ENCODE assay signal across 17 cellular contexts in genomic region chr1:1165485-1165884, GRCh38. TPM values are rescaled to one million over a fixed set of nuclear protein-coding genes. Genes with fewer than 3 reads are reported as not detected.
DNase-seq lines count a peak whose midpoint lies in the region; ATAC-seq, FAIRE-seq and TF ChIP-seq lines count a peak whose summit lies in the region.
"Had no signal": no experiment of that assay in that cellular context is flagged by ENCODE, and none has a peak within 500 bp of the region (broad histone marks: within the 10 kb centered on the region; RNA-seq: fewer than 3 reads in every experiment).

No MANE protein-coding gene starts in this region.

- no peak for TF ChIP-seq CTCF in HepG2 (CRISPR knock-in tag; IDR thresholded peaks at IDR 0.05)
- TF ChIP-seq CTCF in right lobe of liver (IDR thresholded peaks at IDR 0.05): no peak
- TF ChIP-seq CTCF in endodermal cell (conservative IDR thresholded peaks at IDR 0.05): no peak
- TF ChIP-seq CTCF in neural crest cell (conservative IDR thresholded peaks at IDR 0.05): no peak

- FAIRE-seq in HepG2 (lab: Jason Lieb, UNC): no peak

- H3K79me2 ChIP-seq in HepG2 (ENCODE audit: insufficient read depth, low read length): no peaks in the 10 kb centered on the region

- no peaks in the 10 kb centered on the region for H3K36me3 Mint-ChIP-seq in endodermal cell (ENCODE audit: low read depth)
- H3K36me3 Mint-ChIP-seq in neural crest cell (ENCODE audit: low read depth): no peaks in the 10 kb centered on the region
- H3K36me3 Mint-ChIP-seq: activated CD4-positive, alpha-beta memory T cell treated with anti-CD3 and anti-CD28 coated beads for 36 hours; naive thymus-derived CD4-positive, alpha-beta T cell had no signal

- DNase-seq in HepG2 (ENCODE audit: low spot score) (no peak), right lobe of liver (no peak), endodermal cell (no peak), neural crest cell (ENCODE audit: low read depth, low spot score) (no peak), UCSD-AML1 (lab: John Stamatoyannopoulos, UW; ENCODE audit: unreplicated experiment) (no peak), HuH-7 (ENCODE audit: low spot score) (no peak)
- DNase-seq: activated CD4-positive, alpha-beta memory T cell treated with anti-CD3 and anti-CD28 coated beads for 36 hours; activated effector memory CD4-positive, alpha-beta T cell treated with anti-CD3 and anti-CD28 coated beads, Interleukin-2, amount 50 U/mL, for 16 hours; effector memory CD4-positive, alpha-beta T cell; left colon; NCI-H1105; T-helper 9 cell; testis had no signal

- peak overlapping the region; percentile 63 for H3K9ac ChIP-seq in HepG2 (ENCODE audit: insufficient read depth, low read depth, low read length)
- no peak overlapping the region for H3K9ac ChIP-seq in endodermal cell (ENCODE audit: extremely low read depth, low read length, poor library complexity, severe bottlenecking)

- no peak for TF ChIP-seq EP300 in HepG2 (IDR thresholded peaks at IDR 0.05; ENCODE audit: low read depth in 2 of 2, low read length in 2 of 2)
- TF ChIP-seq EP300 in HepG2 (CRISPR knock-in tag; IDR thresholded peaks at IDR 0.05; ENCODE audit: borderline replicate concordance): no peak

- no peak for TF ChIP-seq RAD21 in HepG2 (CRISPR knock-in tag; IDR thresholded peaks at IDR 0.05)

- H4K20me1 ChIP-seq in HepG2 (ENCODE audit: insufficient read depth, low read length): no peaks in the 10 kb centered on the region

- no peak overlapping the region for H2AFZ ChIP-seq in HepG2 (ENCODE audit: low read length)

- POLR2A ChIA-PET in HepG2 (lab: Yijun Ruan, JAX): interaction anchor here (1.4 to 7.4 kb wide), 12 partner anchors 9 to 159 kb away, joined by 4 to 93 read pairs (median 7); partner anchors contain the start of genes AGRN and SDF4

- H3K9me3 ChIP-seq in HepG2 (ENCODE audit: low read length) (no peaks in the 10 kb centered on the region), right lobe of liver (no peaks in the 10 kb centered on the region), endodermal cell (ENCODE audit: control insufficient read depth, low read length) (no peaks in the 10 kb centered on the region)
- H3K9me3 ChIP-seq: testis had no signal

- ATAC-seq in HepG2: peak; percentile 5; the same call in 1 of the 3 replicates
- no peak for ATAC-seq in right lobe of liver
- no peak for ATAC-seq in HG03354 (IDR thresholded peaks at IDR 0.05; ENCODE audit: poor library complexity, severe bottlenecking, unreplicated experiment)
- ATAC-seq in GM18520 (IDR thresholded peaks at IDR 0.05; ENCODE audit: unreplicated experiment): no peak
- ATAC-seq: Right ventricle myocardium inferior had no signal

- no peak overlapping the region for H3K27ac Mint-ChIP-seq in endodermal cell
- no peak overlapping the region for H3K27ac Mint-ChIP-seq in neural crest cell (ENCODE audit: unreplicated experiment)
- H3K27ac Mint-ChIP-seq: activated CD4-positive, alpha-beta memory T cell treated with anti-CD3 and anti-CD28 coated beads for 36 hours had no signal

- peak overlapping the region; percentile 47 to 68 (median 67) for H3K4me3 ChIP-seq in HepG2 (replicated peaks in 1 of 3; ENCODE audit: insufficient read depth in 1 of 3, low read depth in 2 of 3, low read length in 3 of 3)
- H3K4me3 ChIP-seq in right lobe of liver: no peak overlapping the region
- H3K4me3 ChIP-seq in endodermal cell (ENCODE audit: low read length): no peak overlapping the region
- H3K4me3 ChIP-seq: testis had no signal

- H3K4me1 ChIP-seq in HepG2 (ENCODE audit: insufficient read depth, low read length): peaks cover 56% of the 10 kb centered on the region
- H3K4me1 ChIP-seq in right lobe of liver: no peaks in the 10 kb centered on the region
- no peaks in the 10 kb centered on the region for H3K4me1 ChIP-seq in endodermal cell (ENCODE audit: control insufficient read depth, insufficient read depth, low read length)
- H3K4me1 ChIP-seq: testis had no signal

- BruUV-seq in HepG2 (replicated peaks; lab: Mats Ljungman, UMichigan): no TSS peak

- H3K4me3 Mint-ChIP-seq in endodermal cell (peak overlapping the region; percentile 60), neural crest cell (peak overlapping the region; percentile 38)
- H3K4me3 Mint-ChIP-seq: activated CD4-positive, alpha-beta memory T cell treated with anti-CD3 and anti-CD28 coated beads for 36 hours had no signal

- no peak for TF ChIP-seq POLR2A in HepG2 (IDR thresholded peaks at IDR 0.05; ENCODE audit: insufficient read depth in 1 of 2, low read depth in 2 of 2, low read length in 2 of 2)
- no peak for TF ChIP-seq POLR2A in right lobe of liver (IDR thresholded peaks at IDR 0.05)

- H3K27me3 ChIP-seq in HepG2 (ENCODE audit: control insufficient read depth in 1 of 2, insufficient read depth in 2 of 2, low read length in 2 of 2): no peaks in the 10 kb centered on the region
- no peaks in the 10 kb centered on the region for H3K27me3 ChIP-seq in right lobe of liver
- H3K27me3 ChIP-seq in endodermal cell (ENCODE audit: control insufficient read depth, insufficient read depth, low read length, poor library complexity, severe bottlenecking): no peaks in the 10 kb centered on the region
- H3K27me3 ChIP-seq: testis had no signal

- 16% methylated on average over 6 of the region's 12 CpGs for WGBS in HepG2 (ENCODE audit: low lambda C conversion rate)
- 60% methylated on average over 3 of the region's 12 CpGs for WGBS in right lobe of liver (ENCODE audit: insufficient coverage, low coverage, low lambda C conversion rate, missing lambda C conversion rate)
- WGBS in endodermal cell (ENCODE audit: insufficient coverage in 1 of 2, insufficient read length in 1 of 2), 2 experiments: 86 to 94% methylated on average over 4 to 12 of the region's 12 CpGs

- peaks cover 7% of the 10 kb centered on the region for H3K4me1 Mint-ChIP-seq in endodermal cell
- peaks cover 16% of the 10 kb centered on the region for H3K4me1 Mint-ChIP-seq in neural crest cell

- H3K27ac ChIP-seq in HepG2 (ENCODE audit: extremely low read length, insufficient read depth, low read length) (peak overlapping the region; percentile 25), right lobe of liver (no peak overlapping the region), endodermal cell (ENCODE audit: low read depth, low read length) (no peak overlapping the region)
- H3K27ac ChIP-seq: testis had no signal

- intact Hi-C loops in HepG2 (cut with micrococcal nuclease; ENCODE audit: unreplicated experiment) (no loop called here), right lobe of liver (cut with DNase I) (no loop called here)

- no peaks in the 10 kb centered on the region for H3K36me3 ChIP-seq in HepG2 (replicated peaks in 1 of 2; ENCODE audit: control insufficient read depth in 1 of 2, insufficient read depth in 2 of 2, low read length in 2 of 2)
- no peaks in the 10 kb centered on the region for H3K36me3 ChIP-seq in right lobe of liver
- H3K36me3 ChIP-seq in endodermal cell (ENCODE audit: control insufficient read depth, insufficient read depth, low read length): no peaks in the 10 kb centered on the region

- in situ Hi-C loops in HepG2 (cut with HindIII; ENCODE audit: extremely low pct_ligation_motif_present, low pct_unique_long_range_greater_than_20kb): no loop called here

- CTCF ChIA-PET in HepG2 (lab: Yijun Ruan, JAX; ENCODE audit: low intra/inter-chr PET ratio, low total read pairs): no interaction called here

- peak overlapping the region; percentile 82 for H3K4me2 ChIP-seq in HepG2 (ENCODE audit: low read depth, low read length)

- H3K9me3 Mint-ChIP-seq in endodermal cell: no peaks in the 10 kb centered on the region
- no peaks in the 10 kb centered on the region for H3K9me3 Mint-ChIP-seq in neural crest cell
- H3K9me3 Mint-ChIP-seq: activated CD4-positive, alpha-beta memory T cell treated with anti-CD3 and anti-CD28 coated beads for 36 hours; naive thymus-derived CD4-positive, alpha-beta T cell had no signal

- H3K27me3 Mint-ChIP-seq in endodermal cell (ENCODE audit: insufficient read depth) (peaks cover 7% of the 10 kb centered on the region), neural crest cell (ENCODE audit: low read depth) (peaks cover 27% of the 10 kb centered on the region)

RNA-seq across cellular contexts. Expression of gene TTLL10, which starts 8.2 kb away (rescaled TPM):
- total RNA-seq in HepG2 (2016; rRNA removed; fragmentation: Illumina TruSeq; extraction: Trizol): not detected in 2 replicates
- not detected in 2 replicates for total RNA-seq in HepG2 (2016; cell fraction: cytosol; rRNA removed; fragmentation: Illumina TruSeq; extraction: Trizol; ENCODE audit: low read depth)
- total RNA-seq in HepG2 (2016; cell fraction: insoluble cytoplasmic fraction; rRNA removed; fragmentation: Illumina TruSeq; extraction: Trizol): not detected in 2 replicates
- total RNA-seq in HepG2 (2016; cell fraction: membrane; rRNA removed; fragmentation: Illumina TruSeq; extraction: Trizol): not detected in 2 replicates
- not detected in 2 replicates for total RNA-seq in HepG2 (2016; cell fraction: nucleus; rRNA removed; fragmentation: Illumina TruSeq; extraction: Trizol)
- polyA plus RNA-seq in HepG2 (2011; rRNA removed): not detected in 2 replicates
- 0.06 and 0.08 TPM in 2 replicates for polyA plus RNA-seq in HepG2 (2011; cell fraction: cytosol; rRNA removed)
- 0.24 and 0.48 TPM in 2 replicates for polyA plus RNA-seq in HepG2 (2011; cell fraction: nucleus; rRNA removed)
- polyA plus RNA-seq in HepG2 (2012): 0.07 TPM in 1 of 2 replicates, not detected in the other
- not detected in 2 replicates for polyA plus RNA-seq in HepG2 (2016; cell fraction: cytosol; fragmentation: Illumina TruSeq; extraction: Trizol; ENCODE audit: low read depth)
- polyA plus RNA-seq in HepG2 (2016; cell fraction: insoluble cytoplasmic fraction; fragmentation: Illumina TruSeq; extraction: Trizol; ENCODE audit: low read depth): not detected in 2 replicates
- polyA plus RNA-seq in HepG2 (2016; cell fraction: membrane; fragmentation: Illumina TruSeq; extraction: Trizol; ENCODE audit: low read depth): not detected in 2 replicates
- not detected in 2 replicates for polyA plus RNA-seq in HepG2 (2016; cell fraction: nucleus; fragmentation: Illumina TruSeq; extraction: Trizol; ENCODE audit: insufficient read depth, low read depth)
- polyA minus RNA-seq in HepG2 (2011; rRNA and poly(A)+ RNA removed; ENCODE audit: low replicate concordance): 0.18 TPM in 1 of 2 replicates, not detected in the other
- polyA minus RNA-seq in HepG2 (2011; cell fraction: cytosol; rRNA and poly(A)+ RNA removed): not detected in 2 replicates
- not detected in 2 replicates for polyA minus RNA-seq in HepG2 (2011; cell fraction: nucleus; rRNA and poly(A)+ RNA removed)
- not detected for total RNA-seq in right lobe of liver
- 1 to 10 TPM in 1 of 2 donors, under 1 TPM in 1; 0.93 to 1.2 TPM for total RNA-seq in endodermal cell
- 1.1 TPM for polyA plus RNA-seq in endodermal cell (2013, experiment 1 of 2)
- polyA plus RNA-seq in endodermal cell (2013, experiment 2 of 2): 0.21 TPM
- total RNA-seq in neural crest cell: not detected in 2 replicates
- total RNA-seq: activated CD4-positive, alpha-beta memory T cell treated with anti-CD3 and anti-CD28 coated beads for 36 hours had no signal
- polyA plus RNA-seq: naive thymus-derived CD4-positive, alpha-beta T cell had no signal

RNA-seq across cellular contexts. Expression of gene TNFRSF18, which starts 40.9 kb away (rescaled TPM):
- not detected in 2 replicates for total RNA-seq in HepG2 (2016; rRNA removed; fragmentation: Illumina TruSeq; extraction: Trizol)
- not detected in 2 replicates for total RNA-seq in HepG2 (2016; cell fraction: cytosol; rRNA removed; fragmentation: Illumina TruSeq; extraction: Trizol; ENCODE audit: low read depth)
- total RNA-seq in HepG2 (2016; cell fraction: insoluble cytoplasmic fraction; rRNA removed; fragmentation: Illumina TruSeq; extraction: Trizol): not detected in 2 replicates
- not detected in 2 replicates for total RNA-seq in HepG2 (2016; cell fraction: membrane; rRNA removed; fragmentation: Illumina TruSeq; extraction: Trizol)
- not detected in 2 replicates for total RNA-seq in HepG2 (2016; cell fraction: nucleus; rRNA removed; fragmentation: Illumina TruSeq; extraction: Trizol)
- not detected in 2 replicates for polyA plus RNA-seq in HepG2 (2011; rRNA removed)
- polyA plus RNA-seq in HepG2 (2011; cell fraction: cytosol; rRNA removed): not detected in 2 replicates
- 0.19 TPM in 1 of 2 replicates, not detected in the other for polyA plus RNA-seq in HepG2 (2011; cell fraction: nucleus; rRNA removed)
- polyA plus RNA-seq in HepG2 (2012): not detected in 2 replicates
- not detected in 2 replicates for polyA plus RNA-seq in HepG2 (2016; cell fraction: cytosol; fragmentation: Illumina TruSeq; extraction: Trizol; ENCODE audit: low read depth)
- not detected in 2 replicates for polyA plus RNA-seq in HepG2 (2016; cell fraction: insoluble cytoplasmic fraction; fragmentation: Illumina TruSeq; extraction: Trizol; ENCODE audit: low read depth)
- polyA plus RNA-seq in HepG2 (2016; cell fraction: membrane; fragmentation: Illumina TruSeq; extraction: Trizol; ENCODE audit: low read depth): not detected in 2 replicates
- polyA plus RNA-seq in HepG2 (2016; cell fraction: nucleus; fragmentation: Illumina TruSeq; extraction: Trizol; ENCODE audit: insufficient read depth, low read depth): not detected in 2 replicates
- not detected in 2 replicates for polyA minus RNA-seq in HepG2 (2011; rRNA and poly(A)+ RNA removed; ENCODE audit: low replicate concordance)
- polyA minus RNA-seq in HepG2 (2011; cell fraction: cytosol; rRNA and poly(A)+ RNA removed): not detected in 2 replicates
- polyA minus RNA-seq in HepG2 (2011; cell fraction: nucleus; rRNA and poly(A)+ RNA removed): not detected in 2 replicates
- under 1 TPM in 2 of 6 experiments, not detected in 4; 0.24 to 0.27 TPM for total RNA-seq in right lobe of liver
- 1 to 10 TPM in 1 of 2 donors, under 1 TPM in 1; 0.95 to 1.7 TPM for total RNA-seq in endodermal cell
- not detected for polyA plus RNA-seq in endodermal cell (2013, experiment 1 of 2)
- 0.25 TPM for polyA plus RNA-seq in endodermal cell (2013, experiment 2 of 2)
- not detected in 2 replicates for total RNA-seq in neural crest cell
- total RNA-seq: Right ventricle myocardium inferior, testis had no signal

RNA-seq across cellular contexts. Expression of gene TNFRSF4, which starts 48.5 kb away (rescaled TPM):
- total RNA-seq in HepG2 (2016; rRNA removed; fragmentation: Illumina TruSeq; extraction: Trizol) (not detected in 2 replicates), right lobe of liver (under 1 TPM in 4 of 6 experiments, not detected in 2; 0.20 to 0.99 (median 0.28) TPM), endodermal cell (under 1 TPM in 1 of 2 donors, not detected in 1; 0.20 TPM), neural crest cell (0.19 and 0.20 TPM in 2 replicates)
- not detected in 2 replicates for total RNA-seq in HepG2 (2016; cell fraction: cytosol; rRNA removed; fragmentation: Illumina TruSeq; extraction: Trizol; ENCODE audit: low read depth)
- not detected in 2 replicates for total RNA-seq in HepG2 (2016; cell fraction: insoluble cytoplasmic fraction; rRNA removed; fragmentation: Illumina TruSeq; extraction: Trizol)
- total RNA-seq in HepG2 (2016; cell fraction: membrane; rRNA removed; fragmentation: Illumina TruSeq; extraction: Trizol): not detected in 2 replicates
- total RNA-seq in HepG2 (2016; cell fraction: nucleus; rRNA removed; fragmentation: Illumina TruSeq; extraction: Trizol): not detected in 2 replicates
- polyA plus RNA-seq in HepG2 (2011; rRNA removed): 0.21 TPM in 1 of 2 replicates, not detected in the other
- 0.03 TPM in 1 of 2 replicates, not detected in the other for polyA plus RNA-seq in HepG2 (2011; cell fraction: cytosol; rRNA removed)
- 0.18 and 0.28 TPM in 2 replicates for polyA plus RNA-seq in HepG2 (2011; cell fraction: nucleus; rRNA removed)
- not detected in 2 replicates for polyA plus RNA-seq in HepG2 (2012)
- not detected in 2 replicates for polyA plus RNA-seq in HepG2 (2016; cell fraction: cytosol; fragmentation: Illumina TruSeq; extraction: Trizol; ENCODE audit: low read depth)
- polyA plus RNA-seq in HepG2 (2016; cell fraction: insoluble cytoplasmic fraction; fragmentation: Illumina TruSeq; extraction: Trizol; ENCODE audit: low read depth): not detected in 2 replicates
- not detected in 2 replicates for polyA plus RNA-seq in HepG2 (2016; cell fraction: membrane; fragmentation: Illumina TruSeq; extraction: Trizol; ENCODE audit: low read depth)
- polyA plus RNA-seq in HepG2 (2016; cell fraction: nucleus; fragmentation: Illumina TruSeq; extraction: Trizol; ENCODE audit: insufficient read depth, low read depth): not detected in 2 replicates
- polyA minus RNA-seq in HepG2 (2011; rRNA and poly(A)+ RNA removed; ENCODE audit: low replicate concordance): not detected in 2 replicates
- polyA minus RNA-seq in HepG2 (2011; cell fraction: cytosol; rRNA and poly(A)+ RNA removed): not detected in 2 replicates
- not detected in 2 replicates for polyA minus RNA-seq in HepG2 (2011; cell fraction: nucleus; rRNA and poly(A)+ RNA removed)
- not detected for polyA plus RNA-seq in endodermal cell (2013, experiment 1 of 2)
- polyA plus RNA-seq in endodermal cell (2013, experiment 2 of 2): not detected

RNA-seq across cellular contexts. Expression of gene C1orf159, which starts 49.6 kb away (rescaled TPM):
- 3.8 and 6.7 TPM in 2 replicates for total RNA-seq in HepG2 (2016; rRNA removed; fragmentation: Illumina TruSeq; extraction: Trizol)
- 6.3 and 6.8 TPM in 2 replicates for total RNA-seq in HepG2 (2016; cell fraction: cytosol; rRNA removed; fragmentation: Illumina TruSeq; extraction: Trizol; ENCODE audit: low read depth)
- total RNA-seq in HepG2 (2016; cell fraction: insoluble cytoplasmic fraction; rRNA removed; fragmentation: Illumina TruSeq; extraction: Trizol): 3.6 and 6.6 TPM in 2 replicates
- total RNA-seq in HepG2 (2016; cell fraction: membrane; rRNA removed; fragmentation: Illumina TruSeq; extraction: Trizol): 7.4 and 7.9 TPM in 2 replicates
- total RNA-seq in HepG2 (2016; cell fraction: nucleus; rRNA removed; fragmentation: Illumina TruSeq; extraction: Trizol): 6.3 and 7.7 TPM in 2 replicates
- 3.8 and 4.2 TPM in 2 replicates for polyA plus RNA-seq in HepG2 (2011; rRNA removed)
- 1.7 and 4.2 TPM in 2 replicates for polyA plus RNA-seq in HepG2 (2011; cell fraction: cytosol; rRNA removed)
- 22.9 and 35.9 TPM in 2 replicates for polyA plus RNA-seq in HepG2 (2011; cell fraction: nucleus; rRNA removed)
- 2.8 and 3.2 TPM in 2 replicates for polyA plus RNA-seq in HepG2 (2012)
- 4.7 and 6.0 TPM in 2 replicates for polyA plus RNA-seq in HepG2 (2016; cell fraction: cytosol; fragmentation: Illumina TruSeq; extraction: Trizol; ENCODE audit: low read depth)
- polyA plus RNA-seq in HepG2 (2016; cell fraction: insoluble cytoplasmic fraction; fragmentation: Illumina TruSeq; extraction: Trizol; ENCODE audit: low read depth): 3.5 and 4.0 TPM in 2 replicates
- polyA plus RNA-seq in HepG2 (2016; cell fraction: membrane; fragmentation: Illumina TruSeq; extraction: Trizol; ENCODE audit: low read depth): 7.0 and 8.1 TPM in 2 replicates
- polyA plus RNA-seq in HepG2 (2016; cell fraction: nucleus; fragmentation: Illumina TruSeq; extraction: Trizol; ENCODE audit: insufficient read depth, low read depth): 19.9 and 20.1 TPM in 2 replicates
- polyA minus RNA-seq in HepG2 (2011; rRNA and poly(A)+ RNA removed; ENCODE audit: low replicate concordance): 2.9 and 5.6 TPM in 2 replicates
- polyA minus RNA-seq in HepG2 (2011; cell fraction: cytosol; rRNA and poly(A)+ RNA removed): 2.1 and 2.2 TPM in 2 replicates
- 3.7 and 4.5 TPM in 2 replicates for polyA minus RNA-seq in HepG2 (2011; cell fraction: nucleus; rRNA and poly(A)+ RNA removed)
- total RNA-seq in right lobe of liver: 1 to 10 TPM; 4.0 to 7.7 (median 6.4) TPM
- total RNA-seq in endodermal cell: 10 to 100 TPM; 23.1 to 29.5 TPM
- 22.6 TPM for polyA plus RNA-seq in endodermal cell (2013, experiment 1 of 2)
- polyA plus RNA-seq in endodermal cell (2013, experiment 2 of 2): 22.5 TPM
- total RNA-seq in neural crest cell: 26.1 and 26.2 TPM in 2 replicates

Comparison
In these comparisons a context has a peak if more than half of its experiments do, and no peak if none do; other contexts are left out.
1. H3K4me3 ChIP-seq: peak in HepG2 (3 of 3); none in right lobe of liver (0 of 3) and endodermal cell (single experiment).